ENCODE assay signal across 13 cellular contexts in genomic region chr9:76610009-76610352, GRCh38.
A peak's percentile ranks its signal among the peaks of the same experiment; 100 is the strongest.
DNase-seq lines count a peak whose midpoint lies in the region; ATAC-seq and TF ChIP-seq lines count a peak whose summit lies in the region.
"Had no signal": no experiment of that assay in that cellular context is flagged by ENCODE, and none has a peak within 500 bp of the region (broad histone marks: within the 10 kb centered on the region; RNA-seq: fewer than 3 reads in every experiment).

No MANE protein-coding gene starts in this region.

- POLR2A ChIA-PET in CD4-positive, alpha-beta memory T cell (lab: Charles Lee; ENCODE audit: partially characterized antibody) = no interaction called here

- H3K27me3 Mint-ChIP-seq in CD4-positive, alpha-beta memory T cell = peaks cover under 1% of the 10 kb centered on the region in 2 donors

- ATAC-seq in left lung (peak; percentile 79), HG02588 (IDR thresholded peaks at IDR 0.05; ENCODE audit: unreplicated experiment) (no peak), HG03432 (IDR thresholded peaks at IDR 0.05; ENCODE audit: unreplicated experiment) (no peak)
- ATAC-seq: HCT116 had no signal

- H3K27ac Mint-ChIP-seq in CD4-positive, alpha-beta memory T cell = no peak overlapping the region
- H3K27ac Mint-ChIP-seq: endodermal cell had no signal

- H3K4me3 ChIP-seq in choroid plexus epithelial cell (ENCODE audit: low read depth, low read length) (no peak overlapping the region), left lung (no peak overlapping the region), thyroid gland (replicated peaks in 1 of 3) (no peak overlapping the region)
- no peak overlapping the region for H3K4me3 ChIP-seq in CD4-positive, alpha-beta memory T cell (ENCODE audit: low read length in 2 of 2)

- intact Hi-C loops in left lung (cut with DNase I) = no loop called here
- intact Hi-C loops in thyroid gland (cut with DNase I) = no loop called here
- intact Hi-C loops in CD4-positive, alpha-beta memory T cell (cut with micrococcal nuclease) = no loop called here

- H3K36me3 ChIP-seq in left lung (no peaks in the 10 kb centered on the region), thyroid gland (no peaks in the 10 kb centered on the region)
- no peaks in the 10 kb centered on the region for H3K36me3 ChIP-seq in CD4-positive, alpha-beta memory T cell (ENCODE audit: insufficient read depth, low read length)

- no peaks in the 10 kb centered on the region for H3K36me3 Mint-ChIP-seq in CD4-positive, alpha-beta memory T cell

- H3K4me3 Mint-ChIP-seq in CD4-positive, alpha-beta memory T cell = no peak overlapping the region
- H3K4me3 Mint-ChIP-seq: endodermal cell had no signal

- no peaks in the 10 kb centered on the region for H3K9me3 Mint-ChIP-seq in CD4-positive, alpha-beta memory T cell
- H3K9me3 Mint-ChIP-seq: endodermal cell had no signal

- DNase-seq in LHCN-M2 (ENCODE audit: low read depth) = peak; percentile 77
- peak; percentile 68 for DNase-seq in choroid plexus epithelial cell (ENCODE audit: low read depth)
- DNase-seq in left lung = peak in 1 of 2 donors; percentile 74
- peak; percentile 30 to 39 for DNase-seq in thyroid gland
- DNase-seq in CD4-positive, alpha-beta memory T cell = no peak
- DNase-seq: activated gamma-delta T cell treated with Interleukin-2 at 50 U/mL for 16 hours, DND-41, endodermal cell, NCI-H187, RPMI8226 had no signal

- H3K4me1 Mint-ChIP-seq in CD4-positive, alpha-beta memory T cell = peaks cover 1 to 4% (median 2%) of the 10 kb centered on the region in 4 donors

- 58 to 61% methylated on average over 5 of the region's 5 CpGs for WGBS in thyroid gland, 2 donors

- CTCF ChIA-PET in CD4-positive, alpha-beta memory T cell (lab: Charles Lee; ENCODE audit: partially characterized antibody) = no interaction called here

- TF ChIP-seq CTCF in choroid plexus epithelial cell (conservative IDR thresholded peaks at IDR 0.05; ENCODE audit: low read depth, low read length) (no peak), left lung (IDR thresholded peaks at IDR 0.05) (no peak), thyroid gland (IDR thresholded peaks at IDR 0.05) (no peak)

- H3K9me3 ChIP-seq in left lung (no peaks in the 10 kb centered on the region), thyroid gland (no peaks in the 10 kb centered on the region)
- no peaks in the 10 kb centered on the region for H3K9me3 ChIP-seq in CD4-positive, alpha-beta memory T cell (ENCODE audit: control insufficient read depth in 1 of 2, low read length in 2 of 2)

- H3K27me3 ChIP-seq in left lung = no peaks in the 10 kb centered on the region
- no peaks in the 10 kb centered on the region for H3K27me3 ChIP-seq in thyroid gland
- no peaks in the 10 kb centered on the region for H3K27me3 ChIP-seq in CD4-positive, alpha-beta memory T cell (ENCODE audit: insufficient read depth, low read length)

- no peak for TF ChIP-seq POLR2A in thyroid gland (IDR thresholded peaks at IDR 0.05)

- no peak overlapping the region for H3K27ac ChIP-seq in left lung
- H3K27ac ChIP-seq in thyroid gland = no peak overlapping the region
- H3K27ac ChIP-seq in CD4-positive, alpha-beta memory T cell (ENCODE audit: low read depth, low read length) = no peak overlapping the region

- peaks cover 0 to 33% of the 10 kb centered on the region in 2 donors for H3K4me1 ChIP-seq in left lung
- H3K4me1 ChIP-seq in thyroid gland = peaks cover 0 to 2% of the 10 kb centered on the region in 2 donors
- no peaks in the 10 kb centered on the region for H3K4me1 ChIP-seq in CD4-positive, alpha-beta memory T cell (ENCODE audit: insufficient read depth, low read length)

Comparison
In these comparisons a context has a peak if more than half of its experiments do, and no peak if none do; other contexts are left out.
1. DNase-seq: peak in LHCN-M2 (single experiment), choroid plexus epithelial cell (single experiment) and thyroid gland (2 of 2); none in CD4-positive, alpha-beta memory T cell (0 of 5).